ENCODE assay signal across 24 cellular contexts in genomic region chr17:319266-319665, GRCh38. TPM values are rescaled to one million over a fixed set of nuclear protein-coding genes. Genes with fewer than 3 reads are reported as not detected.
DNase-seq lines count a peak whose midpoint lies in the region; ATAC-seq, FAIRE-seq and TF ChIP-seq lines count a peak whose summit lies in the region.
"Had no signal": no experiment of that assay in that cellular context is flagged by ENCODE, and none has a peak within 500 bp of the region (broad histone marks: within the 10 kb centered on the region; RNA-seq: fewer than 3 reads in every experiment).

No MANE protein-coding gene starts in this region.

- peaks cover 38% of the 10 kb centered on the region for H3K36me3 Mint-ChIP-seq in mesothelial cell of epicardium

- TF ChIP-seq POLR2A in sigmoid colon (IDR thresholded peaks at IDR 0.05) (no peak), upper lobe of left lung (IDR thresholded peaks at IDR 0.05) (no peak)

- peaks cover 35% of the 10 kb centered on the region for H3K9me3 Mint-ChIP-seq in mesothelial cell of epicardium
- H3K9me3 Mint-ChIP-seq: CD4-positive, alpha-beta T cell had no signal

- TF ChIP-seq EP300 in sigmoid colon (IDR thresholded peaks at IDR 0.05) (no peak), upper lobe of left lung (IDR thresholded peaks at IDR 0.05) (no peak)

- H3K27me3 ChIP-seq in RWPE2 (ENCODE audit: insufficient read depth, poor library complexity, severe bottlenecking) (no peaks in the 10 kb centered on the region), sigmoid colon (no peaks in the 10 kb centered on the region), upper lobe of left lung (no peaks in the 10 kb centered on the region)

- intact Hi-C loops in kidney (cut with DNase I) (no loop called here), sigmoid colon (cut with DNase I) (no loop called here)

- H3K4me3 ChIP-seq in RWPE2 (ENCODE audit: severe bottlenecking) (no peak overlapping the region), kidney (ENCODE audit: low read length in 2 of 2) (no peak overlapping the region), sigmoid colon (no peak overlapping the region), upper lobe of left lung (no peak overlapping the region)
- H3K4me3 ChIP-seq: BLaER1 treated with 17β-estradiol and CSF1 and Interleukin-3, amounts not matched to agents 10 nM and 100 nM; GM23248; K562 had no signal

- H3K4me1 Mint-ChIP-seq in mesothelial cell of epicardium: peaks cover 34% of the 10 kb centered on the region

- no peak for TF ChIP-seq CTCF in RWPE2 (IDR thresholded peaks at IDR 0.05; ENCODE audit: poor library complexity, severe bottlenecking)
- no peak for TF ChIP-seq CTCF in kidney (IDR thresholded peaks at IDR 0.05; ENCODE audit: borderline replicate concordance, extremely low read depth, insufficient read depth)
- TF ChIP-seq CTCF in mesothelial cell of epicardium (IDR thresholded peaks at IDR 0.05; ENCODE audit: unreplicated experiment): no peak
- TF ChIP-seq CTCF in sigmoid colon (IDR thresholded peaks at IDR 0.05): no peak
- TF ChIP-seq CTCF in upper lobe of left lung (IDR thresholded peaks at IDR 0.05): no peak

- peak overlapping the region; percentile 36 for H3K27ac Mint-ChIP-seq in mesothelial cell of epicardium
- H3K27ac Mint-ChIP-seq: CD4-positive, alpha-beta T cell; H9 had no signal

- DNase-seq in RWPE2 (ENCODE audit: low spot score) (peak; percentile 46), kidney (peak; percentile 66), mesothelial cell of epicardium (ENCODE audit: low spot score in 2 of 2, unreplicated experiment in 2 of 2) (no peak), sigmoid colon (peak; percentile 56), NCI-H2171 treated with DMSO at 0.1 percent for 48 hours (lab: John Stamatoyannopoulos, UW) (no peak), substantia nigra (lab: John Stamatoyannopoulos, UW) (no peak), upper lobe of left lung (no peak)
- DNase-seq: AML-193; CD4-positive, alpha-beta T cell; H9; Kasumi-1; NCI-H1092 treated with DMSO at 0.1 percent for 48 hours; NCI-H1436; NCI-H187; NCI-H524; NCI-H748 treated with DMSO at 0.1 percent for 48 hours; SHP77 had no signal

- H3K36me3 ChIP-seq in RWPE2 (ENCODE audit: low read depth) (no peaks in the 10 kb centered on the region), kidney (ENCODE audit: control insufficient read depth in 1 of 2, insufficient read depth in 2 of 2, low read length in 2 of 2) (peaks cover 4 to 12% of the 10 kb centered on the region in 2 donors), sigmoid colon (no peaks in the 10 kb centered on the region), upper lobe of left lung (peaks cover 0 to 38% (median 3%) of the 10 kb centered on the region in 4 donors)

- no peak overlapping the region for H3K4me3 Mint-ChIP-seq in mesothelial cell of epicardium
- H3K4me3 Mint-ChIP-seq: CD4-positive, alpha-beta T cell; H9 had no signal

- H3K9me3 ChIP-seq in RWPE2 (ENCODE audit: severe bottlenecking) (no peaks in the 10 kb centered on the region), kidney (ENCODE audit: control insufficient read depth in 1 of 2, low read length in 2 of 2) (no peaks in the 10 kb centered on the region), sigmoid colon (no peaks in the 10 kb centered on the region), upper lobe of left lung (no peaks in the 10 kb centered on the region)

- H3K27me3 Mint-ChIP-seq in mesothelial cell of epicardium (ENCODE audit: low read depth): no peaks in the 10 kb centered on the region
- H3K27me3 Mint-ChIP-seq: CD4-positive, alpha-beta T cell had no signal

- no peaks in the 10 kb centered on the region for H3K4me1 ChIP-seq in RWPE2 (ENCODE audit: insufficient read depth, poor library complexity, severe bottlenecking)
- H3K4me1 ChIP-seq in kidney (ENCODE audit: control insufficient read depth in 1 of 2, insufficient read depth in 1 of 2, low read depth in 1 of 2, low read length in 2 of 2): no peaks in the 10 kb centered on the region
- no peaks in the 10 kb centered on the region for H3K4me1 ChIP-seq in sigmoid colon
- no peaks in the 10 kb centered on the region for H3K4me1 ChIP-seq in upper lobe of left lung

- no peak for FAIRE-seq in kidney (lab: Jason Lieb, UNC)
- FAIRE-seq: A204.1, D721Med, K562, RCC 7860 had no signal

- 96 to 97% methylated on average over 12 of the region's 12 CpGs for WGBS in sigmoid colon, 2 donors
- 93 to 99% methylated on average over 8 to 12 of the region's 12 CpGs for WGBS in upper lobe of left lung, 2 donors

- no peak for ATAC-seq in RWPE2 (ENCODE audit: low read depth)
- no peak for ATAC-seq in HG02973 (IDR thresholded peaks at IDR 0.05; ENCODE audit: unreplicated experiment)
- ATAC-seq in upper lobe of left lung (ENCODE audit: low FRiP score in 2 of 2): no peak
- ATAC-seq: K562 had no signal

- H3K27ac ChIP-seq in RWPE2 (ENCODE audit: poor library complexity, severe bottlenecking) (no peak overlapping the region), kidney (ENCODE audit: low read depth in 2 of 2, low read length in 2 of 2) (no peak overlapping the region), sigmoid colon (no peak overlapping the region), substantia nigra (ENCODE audit: low read depth, low read length, poor library complexity, severe bottlenecking) (no peak overlapping the region), upper lobe of left lung (no peak overlapping the region)
- H3K27ac ChIP-seq: BLaER1 treated with 17β-estradiol and CSF1 and Interleukin-3, amounts not matched to agents 10 nM and 100 nM; GM23248 had no signal

- H3K9ac ChIP-seq in kidney (ENCODE audit: low read length in 2 of 2): no peak overlapping the region
- H3K9ac ChIP-seq: BLaER1 treated with 17β-estradiol and CSF1 and Interleukin-3, amounts not matched to agents 10 nM and 100 nM; GM23248 had no signal

RNA-seq across cellular contexts. Expression of gene RPH3AL, which starts 33.3 kb away (rescaled TPM):
- total RNA-seq in kidney (55.9 TPM), mesothelial cell of epicardium (13.6 to 16.9 TPM (median 15.4 TPM) in 3 replicates), sigmoid colon (10 to 100 TPM in 1 of 4 donors, 1 to 10 TPM in 3; 1.8 to 12.7 (median 3.1) TPM), upper lobe of left lung (10 to 100 TPM; 33.6 to 93.2 (median 54.3) TPM)
- polyA plus RNA-seq in kidney (ENCODE audit: insufficient read depth, low read depth, low replicate concordance) (18.1 TPM), sigmoid colon (10 to 100 TPM; 14.2 to 23.1 (median 15.0) TPM)

Comparison
In these comparisons a context has a peak if more than half of its experiments do, and no peak if none do; other contexts are left out.
1. DNase-seq: peak in RWPE2 (single experiment), kidney (single experiment) and sigmoid colon (single experiment); none in mesothelial cell of epicardium (0 of 2), NCI-H2171 treated with DMSO at 0.1 percent for 48 hours (single experiment), substantia nigra (0 of 49) and upper lobe of left lung (0 of 2).